Comparison of ENCODE assay signal across 18 cellular contexts in the genomic region with DNA sequence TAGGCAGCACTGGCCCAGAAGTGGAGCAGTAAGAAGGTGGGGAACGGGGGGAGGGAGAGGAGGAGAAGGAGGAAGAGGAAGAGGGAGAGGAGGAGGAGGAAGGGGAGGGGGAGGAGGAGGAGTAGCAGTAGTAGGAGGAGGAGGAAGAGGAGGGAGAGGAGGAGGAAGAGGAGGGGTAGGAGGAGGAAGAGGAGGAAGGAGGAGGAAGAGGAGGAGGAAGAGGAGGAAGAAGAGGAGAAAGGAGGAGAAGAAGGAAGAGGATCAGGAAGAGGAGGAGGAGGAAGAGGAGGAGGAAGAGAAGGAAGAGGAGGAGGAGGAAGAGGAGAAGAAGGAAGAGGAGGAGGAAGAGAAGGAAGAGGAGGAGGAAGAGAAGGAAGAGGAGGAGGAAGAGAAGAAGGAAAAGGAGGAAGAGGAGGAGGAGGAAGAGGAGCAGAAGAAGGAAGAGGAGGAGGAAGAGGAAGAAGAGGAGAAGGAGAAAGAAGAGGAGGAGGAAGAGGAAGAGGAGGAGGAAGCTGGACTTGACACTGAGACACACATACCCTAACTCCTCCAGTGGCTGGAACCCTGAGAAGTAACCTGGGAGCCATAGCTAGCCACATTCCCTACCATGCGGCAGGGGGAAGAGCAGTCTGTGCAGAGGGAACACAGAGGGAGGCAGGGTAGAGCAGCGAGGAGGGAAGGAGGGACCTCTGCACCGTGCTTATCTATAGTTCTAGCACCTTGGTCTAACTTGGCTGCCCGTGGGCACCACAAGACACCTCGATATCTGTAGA.
"Had no signal": no experiment of that assay in that cellular context is flagged by ENCODE, and none has a peak within 500 bp of the region (broad histone marks: within the 10 kb centered on the region; RNA-seq: fewer than 3 reads in every experiment).

No MANE protein-coding gene starts in this region.

- H3K9me3 ChIP-seq: esophagus muscularis mucosa, mucosa of descending colon, ovary, right lobe of liver, testis had no signal

- H3K9me3 Mint-ChIP-seq: activated CD4-positive, alpha-beta T cell treated with anti-CD3 and anti-CD28 coated beads, Interleukin-2, amount 10 ng/mL, durations not matched to agents 7 days and 5 days; dendritic cell treated with granulocyte-macrophage colony-stimulating factor and Interleukin-4, amounts not matched to agents 40 ng/mL and 50 ng/mL, for 4 days; memory B cell; naive B cell; neural progenitor cell; T-cell; type B pancreatic cell had no signal

- H3K4me1 ChIP-seq: right lobe of liver had no signal

- H3K27ac Mint-ChIP-seq: activated CD4-positive, alpha-beta T cell treated with anti-CD3 and anti-CD28 coated beads, Interleukin-2, amount 10 ng/mL, durations not matched to agents 7 days and 5 days; dendritic cell treated with granulocyte-macrophage colony-stimulating factor and Interleukin-4, amounts not matched to agents 40 ng/mL and 50 ng/mL, for 4 days; memory B cell; neural progenitor cell; T-cell; type B pancreatic cell had no signal

- H3K27me3 ChIP-seq: esophagus muscularis mucosa, neural progenitor cell, ovary, right lobe of liver, testis had no signal

- FAIRE-seq: astrocyte had no signal

- H3K36me3 ChIP-seq: neural progenitor cell, ovary, right lobe of liver had no signal

- ATAC-seq: mucosa of descending colon, right lobe of liver, T-cell had no signal

- H3K4me3 ChIP-seq: esophagus muscularis mucosa, mucosa of descending colon, neural progenitor cell, ovary, right lobe of liver, smooth muscle cell, testis had no signal

- H3K27ac ChIP-seq: esophagus muscularis mucosa, neural progenitor cell, ovary, right lobe of liver, testis had no signal

- H3K4me3 Mint-ChIP-seq: activated CD4-positive, alpha-beta T cell treated with anti-CD3 and anti-CD28 coated beads, Interleukin-2, amount 10 ng/mL, durations not matched to agents 7 days and 5 days; dendritic cell treated with granulocyte-macrophage colony-stimulating factor and Interleukin-4, amounts not matched to agents 40 ng/mL and 50 ng/mL, for 4 days; memory B cell; naive B cell; neural progenitor cell; T-cell; type B pancreatic cell had no signal

- DNase-seq: activated CD4-positive, alpha-beta T cell treated with anti-CD3 and anti-CD28 coated beads, Interleukin-2, amount 10 ng/mL, durations not matched to agents 7 days and 5 days; activated naive CD4-positive, alpha-beta T cell; effector CD8-positive, alpha-beta T cell; naive B cell; ovary; right lobe of liver; stimulated activated CD4-positive, alpha-beta T cell treated with anti-CD3 and anti-CD28 coated beads, Interleukin-4, amount 100 ng/mL, for 1 hour; T-cell; T-helper 9 cell had no signal

- H3K27me3 Mint-ChIP-seq: activated CD4-positive, alpha-beta T cell treated with anti-CD3 and anti-CD28 coated beads, Interleukin-2, amount 10 ng/mL, durations not matched to agents 7 days and 5 days; dendritic cell treated with granulocyte-macrophage colony-stimulating factor and Interleukin-4, amounts not matched to agents 40 ng/mL and 50 ng/mL, for 4 days; memory B cell; naive B cell; T-cell had no signal
